In the genomic region with DNA sequence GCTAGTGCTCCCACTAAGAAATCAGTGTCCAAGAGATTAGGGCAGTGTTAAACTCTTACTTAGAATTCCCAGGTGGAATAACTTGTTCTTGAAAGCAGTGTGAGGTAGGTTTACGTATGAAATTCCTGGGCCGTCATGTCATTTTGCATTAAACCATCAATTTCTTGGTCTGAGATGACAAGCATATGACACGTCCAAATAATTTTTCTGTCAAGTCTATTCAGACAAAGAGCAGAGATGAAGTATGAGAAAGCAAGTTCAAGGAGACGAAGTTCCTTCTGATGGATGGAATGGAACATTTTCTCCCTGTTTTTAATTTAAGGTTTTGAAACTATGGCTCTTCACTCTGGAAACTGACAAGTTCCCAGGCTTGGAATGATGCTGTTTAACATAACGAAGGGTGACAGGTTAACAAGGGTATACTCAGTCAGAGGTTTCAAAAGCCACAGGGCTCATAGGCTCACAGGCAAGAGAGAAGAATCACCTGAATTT, we compare ENCODE assay signal across 29 cellular contexts.
"Had no signal": no experiment of that assay in that cellular context is flagged by ENCODE, and none has a peak within 500 bp of the region (broad histone marks: within the 10 kb centered on the region; RNA-seq: fewer than 3 reads in every experiment).

No MANE protein-coding gene starts in this region.

- H3K27me3 ChIP-seq: neural progenitor cell, ovary, right lobe of liver, sigmoid colon, stomach, thyroid gland, transverse colon, upper lobe of right lung, uterus had no signal

- H3K36me3 Mint-ChIP-seq: naive thymus-derived CD4-positive, alpha-beta T cell; natural killer cell; stimulated activated effector memory CD8-positive, alpha-beta T cell treated with anti-CD3 and anti-CD28 coated beads, Interleukin-12 subunit alpha, Interleukin-12 subunit beta, amount 100 ng/mL, for 72 hours; stimulated activated naive B cell treated with anti-CD40 and anti-IgM and Interleukin-4, amounts not matched to agents 10 μg/mL and 1 μg/mL and 100 μg/mL, for 72 hours; type B pancreatic cell had no signal

- H3K4me3 ChIP-seq: neural progenitor cell, ovary, psoas muscle, right lobe of liver, sigmoid colon, stomach, thoracic aorta, thyroid gland, transverse colon, upper lobe of right lung, uterus had no signal

- H3K4me1 ChIP-seq: neural progenitor cell, parathyroid adenoma, psoas muscle, sigmoid colon, stomach, thyroid gland, transverse colon, upper lobe of right lung, uterus had no signal

- H3K4me1 Mint-ChIP-seq: naive thymus-derived CD4-positive, alpha-beta T cell; natural killer cell; stimulated activated effector memory CD8-positive, alpha-beta T cell treated with anti-CD3 and anti-CD28 coated beads, Interleukin-12 subunit alpha, Interleukin-12 subunit beta, amount 100 ng/mL, for 72 hours; stimulated activated naive B cell treated with anti-CD40 and anti-IgM and Interleukin-4, amounts not matched to agents 10 μg/mL and 1 μg/mL and 100 μg/mL, for 72 hours had no signal

- H3K36me3 ChIP-seq: neural progenitor cell, ovary, right lobe of liver, sigmoid colon, stomach, thoracic aorta, thyroid gland, transverse colon, upper lobe of right lung, uterus had no signal

- H3K27ac Mint-ChIP-seq: naive thymus-derived CD4-positive, alpha-beta T cell; natural killer cell; neural progenitor cell; progenitor cell of endocrine pancreas; stimulated activated effector memory CD8-positive, alpha-beta T cell treated with anti-CD3 and anti-CD28 coated beads, Interleukin-12 subunit alpha, Interleukin-12 subunit beta, amount 100 ng/mL, for 72 hours; stimulated activated naive B cell treated with anti-CD40 and anti-IgM and Interleukin-4, amounts not matched to agents 10 μg/mL and 1 μg/mL and 100 μg/mL, for 72 hours; stimulated activated naive CD8-positive, alpha-beta T cell treated with anti-CD3 and anti-CD28 coated beads, Interleukin-15, Interleukin-2, amounts not matched to agents 100 ng/mL and 50 ng/mL, for 24 hours; type B pancreatic cell had no signal

- DNase-seq: naive thymus-derived CD4-positive, alpha-beta T cell; natural killer cell; occipital lobe; ovary; posterior cingulate gyrus; psoas muscle; right cardiac atrium; right lobe of liver; sigmoid colon; small intestine; stimulated activated CD4-positive, alpha-beta T cell treated with anti-CD3 and anti-CD28 coated beads, Interleukin-15, amount 100 ng/mL, for 24 hours; stimulated activated CD4-positive, alpha-beta T cell treated with anti-CD3 and anti-CD28 coated beads, Interleukin-2, amount 100 ng/mL, for 24 hours; stimulated activated CD4-positive, alpha-beta T cell treated with anti-CD3 and anti-CD28 coated beads, Interleukin-2, amount 100 ng/mL, for 48 hours; stimulated activated CD4-positive, alpha-beta T cell treated with anti-CD3 and anti-CD28 coated beads, Interleukin-4, amount 100 ng/mL, for 24 hours; stimulated activated naive B cell treated with anti-CD40 and anti-IgM and Interleukin-4, amounts not matched to agents 10 μg/mL and 1 μg/mL and 100 μg/mL, for 72 hours; stimulated activated naive CD4-positive, alpha-beta T cell treated with Interleukin-2 at 50 U/mL for 16 hours; stomach; thyroid gland; transverse colon; upper lobe of right lung; uterus had no signal

- H3K4me3 Mint-ChIP-seq: naive thymus-derived CD4-positive, alpha-beta T cell; natural killer cell; nephron; neural progenitor cell; stimulated activated effector memory CD8-positive, alpha-beta T cell treated with anti-CD3 and anti-CD28 coated beads, Interleukin-12 subunit alpha, Interleukin-12 subunit beta, amount 100 ng/mL, for 72 hours; stimulated activated naive B cell treated with anti-CD40 and anti-IgM and Interleukin-4, amounts not matched to agents 10 μg/mL and 1 μg/mL and 100 μg/mL, for 72 hours; stimulated activated naive CD8-positive, alpha-beta T cell treated with anti-CD3 and anti-CD28 coated beads, Interleukin-15, Interleukin-2, amounts not matched to agents 100 ng/mL and 50 ng/mL, for 24 hours; type B pancreatic cell had no signal

- H3K9me3 ChIP-seq: ovary, psoas muscle, right lobe of liver, sigmoid colon, stomach, thoracic aorta, thyroid gland, transverse colon, upper lobe of right lung, uterus had no signal

- ATAC-seq: naive thymus-derived CD4-positive, alpha-beta T cell; natural killer cell; psoas muscle; right cardiac atrium; right lobe of liver; stimulated activated effector memory CD8-positive, alpha-beta T cell treated with anti-CD3 and anti-CD28 coated beads, Interleukin-12 subunit alpha, Interleukin-12 subunit beta, amount 100 ng/mL, for 72 hours; stimulated activated naive B cell treated with anti-CD40 and anti-IgM and Interleukin-4, amounts not matched to agents 10 μg/mL and 1 μg/mL and 100 μg/mL, for 72 hours; upper lobe of right lung had no signal

- H3K27ac ChIP-seq: neural progenitor cell, ovary, parathyroid adenoma, psoas muscle, right lobe of liver, sigmoid colon, stomach, thoracic aorta, thyroid gland, transverse colon, upper lobe of right lung, uterus had no signal

- H3K9me3 Mint-ChIP-seq: naive thymus-derived CD4-positive, alpha-beta T cell; nephron; neural progenitor cell; stimulated activated effector memory CD8-positive, alpha-beta T cell treated with anti-CD3 and anti-CD28 coated beads, Interleukin-12 subunit alpha, Interleukin-12 subunit beta, amount 100 ng/mL, for 72 hours; stimulated activated naive B cell treated with anti-CD40 and anti-IgM and Interleukin-4, amounts not matched to agents 10 μg/mL and 1 μg/mL and 100 μg/mL, for 72 hours; stimulated activated naive CD8-positive, alpha-beta T cell treated with anti-CD3 and anti-CD28 coated beads, Interleukin-15, Interleukin-2, amounts not matched to agents 100 ng/mL and 50 ng/mL, for 24 hours; type B pancreatic cell had no signal
